In genomic region chr1:18908911-18909771, GRCh38 we compare ENCODE assay signal across 18 cellular contexts. TPM values are rescaled to one million over a fixed set of nuclear protein-coding genes. Genes with fewer than 3 reads are reported as not detected.
DNase-seq lines count a peak whose midpoint lies in the region; ATAC-seq and TF ChIP-seq lines count a peak whose summit lies in the region.
"Had no signal": no experiment of that assay in that cellular context is flagged by ENCODE, and none has a peak within 500 bp of the region (broad histone marks: within the 10 kb centered on the region; RNA-seq: fewer than 3 reads in every experiment).

No MANE protein-coding gene starts in this region.

- H3K27me3 ChIP-seq in A673 (replicated peaks; ENCODE audit: insufficient read depth, low read depth, low read length, poor library complexity), result no peaks in the 10 kb centered on the region
- H3K27me3 ChIP-seq in BE2C, result no peaks in the 10 kb centered on the region
- H3K27me3 ChIP-seq in transverse colon, result no peaks in the 10 kb centered on the region
- H3K27me3 ChIP-seq: thyroid gland had no signal

- no peak for TF ChIP-seq POLR2A in transverse colon (IDR thresholded peaks at IDR 0.05)

- ATAC-seq in activated B cell treated with CpG ODN at 0.5 μM for 24 hours (ENCODE audit: low read depth) (no peak), HG02642 (IDR thresholded peaks at IDR 0.05; ENCODE audit: poor library complexity, unreplicated experiment) (no peak)

- no peak overlapping the region for H3K27ac ChIP-seq in A673 (ENCODE audit: low read depth, low read length, poor library complexity, severe bottlenecking)
- H3K27ac ChIP-seq in transverse colon, result peak overlapping the region in 1 of 4 donors; percentile 81
- H3K27ac ChIP-seq: epithelial cell of prostate had no signal

- no peak for TF ChIP-seq EP300 in transverse colon (IDR thresholded peaks at IDR 0.05; ENCODE audit: low read depth)

- H3K4me1 Mint-ChIP-seq in activated B cell treated with CpG ODN at 0.5 μM for 24 hours (peaks cover 31% of the 10 kb centered on the region), immature natural killer cell (peaks cover 26 to 34% of the 10 kb centered on the region in 2 donors)

- H3K4me1 ChIP-seq in A673 (ENCODE audit: insufficient read depth, low read length, poor library complexity, severe bottlenecking) (peaks cover 14% of the 10 kb centered on the region), BE2C (no peaks in the 10 kb centered on the region), transverse colon (peaks cover 3 to 17% (median 13%) of the 10 kb centered on the region in 4 donors)

- TF ChIP-seq CTCF in A673 (conservative IDR thresholded peaks at IDR 0.05; ENCODE audit: low read depth, low read length) (no peak), BE2C (IDR thresholded peaks at IDR 0.05; ENCODE audit: low read depth, low read length) (no peak), activated B cell treated with CpG ODN at 0.5 μM for 24 hours (IDR thresholded peaks at IDR 0.05) (no peak), transverse colon (IDR thresholded peaks at IDR 0.05) (no peak)

- POLR2A ChIA-PET in A673 (lab: Charles Lee; ENCODE audit: low non-redundant PET) (interaction anchor here (0.9 kb wide), 1 partner anchor 60 kb away, joined by 4 read pairs; no protein-coding TSS in a partner anchor), activated B cell treated with CpG ODN at 0.5 μM for 24 hours (lab: Charles Lee) (interaction anchor here (2.7 to 2.9 kb wide), 2 partner anchors 19 to 42 kb away, joined by 10 to 11 read pairs; no protein-coding TSS in a partner anchor)

- peak; percentile 62 for DNase-seq in A673 (ENCODE audit: low spot score)
- peak; percentile 65 for DNase-seq in BE2C
- no peak for DNase-seq in activated B cell treated with CpG ODN at 0.5 μM for 24 hours
- DNase-seq in immature natural killer cell, result no peak
- no peak for DNase-seq in transverse colon
- DNase-seq in epidermal melanocyte (ENCODE audit: insufficient read length, low spot score), result no peak
- DNase-seq: activated CD8-positive, alpha-beta memory T cell treated with anti-CD3 and anti-CD28 coated beads for 24 hours; NCI-H2081; NCI-H69; thyroid gland had no signal

- H3K4me3 Mint-ChIP-seq in activated B cell treated with CpG ODN at 0.5 μM for 24 hours (no peak overlapping the region), immature natural killer cell (no peak overlapping the region)
- H3K4me3 Mint-ChIP-seq: T-helper 1 cell treated with Interleukin-12 subunit alpha and Interleukin-12 subunit beta and Interleukin-4 antibody, amounts not matched to agents 30 μg/mL and 1 μg/mL, for 36 hours had no signal

- intact Hi-C loops in A673 (cut with micrococcal nuclease; ENCODE audit: unreplicated experiment), result loop anchor here (10.0 kb wide), 1 partner anchor 746 kb away; no protein-coding TSS in a partner anchor
- intact Hi-C loops in activated B cell treated with CpG ODN at 0.5 μM for 24 hours (cut with micrococcal nuclease), result loop anchor here (1.0 to 10.0 kb wide), 3 partner anchors 17 to 406 kb away; partner anchors contain the start of genes AKR7A2 and SLC66A1
- intact Hi-C loops in transverse colon (cut with DNase I; ENCODE audit: low total_unique reads), result loop anchor here (5.0 kb wide), 1 partner anchor 48 kb away; the partner anchor contains the start of gene IFFO2

- no TSS peak for BruUV-seq in A673 (replicated peaks; lab: Mats Ljungman, UMichigan)

- WGBS in transverse colon (ENCODE audit: low coverage in 1 of 2), 2 donors, result 65 to 84% methylated on average over 12 to 17 of the region's 17 CpGs

- H3K4me3 ChIP-seq in A673 (ENCODE audit: low read depth, low read length, poor library complexity, severe bottlenecking) (no peak overlapping the region), BE2C (ENCODE audit: low read depth, low read length) (no peak overlapping the region), transverse colon (no peak overlapping the region)
- H3K4me3 ChIP-seq: thyroid gland had no signal

- in situ Hi-C loops in transverse colon (cut with MboI; ENCODE audit: low pct_ligation_motif_present in 1 of 4, low pct_unique_long_range_greater_than_20kb in 1 of 4, low sequenced_read_pairs in 3 of 4), result loop anchor here (5.0 to 25.0 kb wide), 3 partner anchors 63 to 328 kb away; no protein-coding TSS in a partner anchor

- H3K36me3 ChIP-seq in A673 (ENCODE audit: insufficient read depth, low read length, poor library complexity, severe bottlenecking) (peaks cover 14% of the 10 kb centered on the region), BE2C (no peaks in the 10 kb centered on the region), transverse colon (peaks cover 0 to 4% (median 0%) of the 10 kb centered on the region in 4 donors)

- H3K27me3 Mint-ChIP-seq in activated B cell treated with CpG ODN at 0.5 μM for 24 hours (no peaks in the 10 kb centered on the region), immature natural killer cell (ENCODE audit: low read depth in 3 of 3) (peaks cover 0 to 7% (median 0%) of the 10 kb centered on the region in 3 donors)

- H3K36me3 Mint-ChIP-seq in activated B cell treated with CpG ODN at 0.5 μM for 24 hours (ENCODE audit: low read depth), result peaks cover 46% of the 10 kb centered on the region
- H3K36me3 Mint-ChIP-seq in immature natural killer cell, result peaks cover 8 to 24% (median 14%) of the 10 kb centered on the region in 3 donors

- peak overlapping the region; percentile 83 for H3K27ac Mint-ChIP-seq in activated B cell treated with CpG ODN at 0.5 μM for 24 hours
- H3K27ac Mint-ChIP-seq in immature natural killer cell, result peak overlapping the region in 4 of 6 donors; percentile 12 to 80 (median 60)
- H3K27ac Mint-ChIP-seq: T-helper 1 cell treated with Interleukin-12 subunit alpha and Interleukin-12 subunit beta and Interleukin-4 antibody, amounts not matched to agents 30 μg/mL and 1 μg/mL, for 36 hours had no signal

- H3K9me3 Mint-ChIP-seq in activated B cell treated with CpG ODN at 0.5 μM for 24 hours (no peaks in the 10 kb centered on the region), immature natural killer cell (no peaks in the 10 kb centered on the region)
- H3K9me3 Mint-ChIP-seq: T-helper 1 cell treated with Interleukin-12 subunit alpha and Interleukin-12 subunit beta and Interleukin-4 antibody, amounts not matched to agents 30 μg/mL and 1 μg/mL, for 36 hours had no signal

- CTCF ChIA-PET in A673 (lab: Charles Lee), result no interaction called here
- CTCF ChIA-PET in activated B cell treated with CpG ODN at 0.5 μM for 24 hours (lab: Charles Lee), result interaction anchor here (1.2 to 11.7 kb wide), 12 partner anchors 12 to 265 kb away, joined by 3 to 216 read pairs (median 6); partner anchors contain the start of gene IFFO2

- H3K9me3 ChIP-seq in A673 (ENCODE audit: low read depth, low read length, poor library complexity, severe bottlenecking) (no peaks in the 10 kb centered on the region), BE2C (no peaks in the 10 kb centered on the region), transverse colon (no peaks in the 10 kb centered on the region)
- H3K9me3 ChIP-seq: thyroid gland had no signal

RNA-seq across cellular contexts. Expression of gene ALDH4A1, which starts 6.8 kb away (rescaled TPM):
- total RNA-seq in A673 (2021) (18.4 and 23.1 TPM in 2 replicates), activated B cell treated with CpG ODN at 0.5 μM for 24 hours (6.5 and 7.1 TPM in 2 replicates), transverse colon (1 to 10 TPM; 3.8 to 6.0 (median 4.8) TPM)
- polyA plus RNA-seq in BE2C (2012; ENCODE audit: insufficient read depth, insufficient read length, low read depth), result 19.6 TPM
- polyA plus RNA-seq in immature natural killer cell, result 1 to 10 TPM; 1.7 to 6.7 (median 3.8) TPM

RNA-seq across cellular contexts. Expression of gene IFFO2, which starts 47.3 kb away (rescaled TPM):
- total RNA-seq in A673 (2021) (13.3 and 16.3 TPM in 2 replicates), activated B cell treated with CpG ODN at 0.5 μM for 24 hours (13.0 and 13.6 TPM in 2 replicates), transverse colon (100 to 1,000 TPM in 1 of 4 donors, 10 to 100 TPM in 2, 1 to 10 TPM in 1; 5.0 to 145 (median 13.6) TPM)
- 0.29 TPM for polyA plus RNA-seq in BE2C (2012; ENCODE audit: insufficient read depth, insufficient read length, low read depth)
- polyA plus RNA-seq in immature natural killer cell, result 1 to 10 TPM; 1.9 to 3.9 (median 3.2) TPM

RNA-seq across cellular contexts. Expression of gene TAS1R2, which starts 49.7 kb away (rescaled TPM):
- total RNA-seq in A673 (2021) (not detected in 2 replicates), activated B cell treated with CpG ODN at 0.5 μM for 24 hours (not detected in 2 replicates), transverse colon (not detected)
- not detected for polyA plus RNA-seq in BE2C (2012; ENCODE audit: insufficient read depth, insufficient read length, low read depth)
- not detected for polyA plus RNA-seq in immature natural killer cell
- total RNA-seq: glomerular endothelial cell, mucosa of gallbladder, posterior vena cava, RPMI7951, thyroid gland had no signal
- polyA plus RNA-seq: adipose tissue had no signal

Comparison
In these comparisons a context has a peak if more than half of its experiments do, and no peak if none do; other contexts are left out.
1. DNase-seq: peak in A673 (single experiment) and BE2C (single experiment); none in activated B cell treated with CpG ODN at 0.5 μM for 24 hours (single experiment), immature natural killer cell (0 of 3), transverse colon (single experiment) and epidermal melanocyte (single experiment).